ENCODE assay signal across 21 cellular contexts in genomic region chr12:32155041-32155440, GRCh38.
"Had no signal": no experiment of that assay in that cellular context is flagged by ENCODE, and none has a peak within 500 bp of the region (broad histone marks: within the 10 kb centered on the region; RNA-seq: fewer than 3 reads in every experiment).

No MANE protein-coding gene starts in this region.

- H3K9me3 ChIP-seq: body of pancreas, colonic mucosa, spleen, testis had no signal

- H3K4me1 ChIP-seq: body of pancreas, colonic mucosa, spleen, testis had no signal

- H3K4me3 ChIP-seq: body of pancreas, colonic mucosa, lung, spleen, testis had no signal

- DNase-seq: activated CD4-positive, alpha-beta T cell treated with anti-CD3 and anti-CD28 coated beads, Interleukin-2, amount 10 ng/mL, durations not matched to agents 24 days and 14 days; activated CD4-positive, CD25-positive, alpha-beta regulatory T cell; activated CD8-positive, alpha-beta T cell treated with anti-CD3 and anti-CD28 coated beads, Interleukin-2, amount 10 ng/mL, durations not matched to agents 7 days and 5 days; activated naive CD4-positive, alpha-beta T cell treated with anti-CD3 and anti-CD28 coated beads for 36 hours; activated T-cell treated with anti-CD3 and anti-CD28 coated beads, Interleukin-2, amount 50 U/mL, for 24 hours; body of pancreas; central memory CD4-positive, alpha-beta T cell; colonic mucosa; endodermal cell; foreskin melanocyte; hypothalamus; islet precursor cell; left colon; natural killer cell; nucleus accumbens; spleen; stimulated activated CD4-positive, alpha-beta T cell treated with anti-CD3 and anti-CD28 coated beads, Interleukin-4, amount 100 ng/mL, for 4 hours; testis had no signal

- ATAC-seq: activated CD8-positive, alpha-beta T cell treated with anti-CD3 and anti-CD28 coated beads, Interleukin-2, amount 10 ng/mL, durations not matched to agents 7 days and 5 days; body of pancreas; left colon; natural killer cell; stimulated activated memory B cell treated with anti-CD40 and anti-IgM and Interleukin-4, amounts not matched to agents 10 μg/mL and 1 μg/mL and 100 μg/mL, for 72 hours had no signal

- H3K27me3 ChIP-seq: body of pancreas, colonic mucosa, spleen, testis had no signal

- H3K27ac ChIP-seq: body of pancreas, colonic mucosa, epithelial cell of prostate, spleen, testis had no signal
